Comparison of ENCODE assay signal across 1 cellular context in the genomic region with DNA sequence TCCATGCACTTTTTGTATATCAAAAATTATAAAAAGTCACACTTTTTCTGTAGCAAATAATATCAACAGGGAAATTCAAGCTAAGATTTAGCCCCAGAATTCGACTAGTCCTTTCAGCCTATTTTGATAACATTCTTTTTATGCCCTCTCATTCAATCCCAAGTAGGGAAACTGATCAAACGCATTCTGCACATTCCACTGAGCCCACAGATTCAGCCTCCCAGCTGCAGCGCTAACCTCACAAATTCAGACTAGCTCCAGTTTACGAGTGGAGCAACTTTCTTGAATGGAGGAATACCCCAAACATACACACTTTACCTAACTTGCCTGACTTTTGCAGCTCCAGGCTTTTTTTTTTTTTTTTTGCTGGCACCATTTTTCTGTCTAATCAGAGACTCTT.
TF ChIP-seq lines count a peak whose summit lies in the region.

No MANE protein-coding gene starts in this region.

TF ChIP-seq in GM23338, 12 proteins besides CTCF, POLR2A, EP300 and RAD21 (continued from another document):
- TF ChIP-seq, protein P1, sequence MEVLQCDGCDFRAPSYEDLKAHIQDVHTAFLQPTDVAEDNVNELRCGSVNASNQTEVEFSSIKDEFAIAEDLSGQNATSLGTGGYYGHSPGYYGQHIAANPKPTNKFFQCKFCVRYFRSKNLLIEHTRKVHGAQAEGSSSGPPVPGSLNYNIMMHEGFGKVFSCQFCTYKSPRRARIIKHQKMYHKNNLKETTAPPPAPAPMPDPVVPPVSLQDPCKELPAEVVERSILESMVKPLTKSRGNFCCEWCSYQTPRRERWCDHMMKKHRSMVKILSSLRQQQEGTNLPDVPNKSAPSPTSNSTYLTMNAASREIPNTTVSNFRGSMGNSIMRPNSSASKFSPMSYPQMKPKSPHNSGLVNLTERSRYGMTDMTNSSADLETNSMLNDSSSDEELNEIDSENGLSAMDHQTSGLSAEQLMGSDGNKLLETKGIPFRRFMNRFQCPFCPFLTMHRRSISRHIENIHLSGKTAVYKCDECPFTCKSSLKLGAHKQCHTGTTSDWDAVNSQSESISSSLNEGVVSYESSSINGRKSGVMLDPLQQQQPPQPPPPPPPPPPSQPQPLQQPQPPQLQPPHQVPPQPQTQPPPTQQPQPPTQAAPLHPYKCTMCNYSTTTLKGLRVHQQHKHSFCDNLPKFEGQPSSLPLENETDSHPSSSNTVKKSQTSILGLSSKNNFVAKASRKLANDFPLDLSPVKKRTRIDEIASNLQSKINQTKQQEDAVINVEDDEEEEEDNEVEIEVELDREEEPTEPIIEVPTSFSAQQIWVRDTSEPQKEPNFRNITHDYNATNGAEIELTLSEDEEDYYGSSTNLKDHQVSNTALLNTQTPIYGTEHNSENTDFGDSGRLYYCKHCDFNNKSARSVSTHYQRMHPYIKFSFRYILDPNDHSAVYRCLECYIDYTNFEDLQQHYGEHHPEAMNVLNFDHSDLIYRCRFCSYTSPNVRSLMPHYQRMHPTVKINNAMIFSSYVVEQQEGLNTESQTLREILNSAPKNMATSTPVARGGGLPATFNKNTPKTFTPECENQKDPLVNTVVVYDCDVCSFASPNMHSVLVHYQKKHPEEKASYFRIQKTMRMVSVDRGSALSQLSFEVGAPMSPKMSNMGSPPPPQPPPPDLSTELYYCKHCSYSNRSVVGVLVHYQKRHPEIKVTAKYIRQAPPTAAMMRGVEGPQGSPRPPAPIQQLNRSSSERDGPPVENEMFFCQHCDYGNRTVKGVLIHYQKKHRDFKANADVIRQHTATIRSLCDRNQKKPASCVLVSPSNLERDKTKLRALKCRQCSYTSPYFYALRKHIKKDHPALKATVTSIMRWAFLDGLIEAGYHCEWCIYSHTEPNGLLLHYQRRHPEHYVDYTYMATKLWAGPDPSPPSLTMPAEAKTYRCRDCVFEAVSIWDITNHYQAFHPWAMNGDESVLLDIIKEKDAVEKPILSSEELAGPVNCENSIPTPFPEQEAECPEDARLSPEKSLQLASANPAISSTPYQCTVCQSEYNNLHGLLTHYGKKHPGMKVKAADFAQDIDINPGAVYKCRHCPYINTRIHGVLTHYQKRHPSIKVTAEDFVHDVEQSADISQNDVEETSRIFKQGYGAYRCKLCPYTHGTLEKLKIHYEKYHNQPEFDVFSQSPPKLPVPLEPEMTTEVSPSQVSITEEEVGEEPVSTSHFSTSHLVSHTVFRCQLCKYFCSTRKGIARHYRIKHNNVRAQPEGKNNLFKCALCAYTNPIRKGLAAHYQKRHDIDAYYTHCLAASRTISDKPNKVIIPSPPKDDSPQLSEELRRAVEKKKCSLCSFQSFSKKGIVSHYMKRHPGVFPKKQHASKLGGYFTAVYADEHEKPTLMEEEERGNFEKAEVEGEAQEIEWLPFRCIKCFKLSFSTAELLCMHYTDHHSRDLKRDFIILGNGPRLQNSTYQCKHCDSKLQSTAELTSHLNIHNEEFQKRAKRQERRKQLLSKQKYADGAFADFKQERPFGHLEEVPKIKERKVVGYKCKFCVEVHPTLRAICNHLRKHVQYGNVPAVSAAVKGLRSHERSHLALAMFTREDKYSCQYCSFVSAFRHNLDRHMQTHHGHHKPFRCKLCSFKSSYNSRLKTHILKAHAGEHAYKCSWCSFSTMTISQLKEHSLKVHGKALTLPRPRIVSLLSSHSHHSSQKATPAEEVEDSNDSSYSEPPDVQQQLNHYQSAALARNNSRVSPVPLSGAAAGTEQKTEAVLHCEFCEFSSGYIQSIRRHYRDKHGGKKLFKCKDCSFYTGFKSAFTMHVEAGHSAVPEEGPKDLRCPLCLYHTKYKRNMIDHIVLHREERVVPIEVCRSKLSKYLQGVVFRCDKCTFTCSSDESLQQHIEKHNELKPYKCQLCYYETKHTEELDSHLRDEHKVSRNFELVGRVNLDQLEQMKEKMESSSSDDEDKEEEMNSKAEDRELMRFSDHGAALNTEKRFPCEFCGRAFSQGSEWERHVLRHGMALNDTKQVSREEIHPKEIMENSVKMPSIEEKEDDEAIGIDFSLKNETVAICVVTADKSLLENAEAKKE (CRISPR knock-in tag; IDR thresholded peaks at IDR 0.05): no peak
- TF ChIP-seq NANOG (IDR thresholded peaks at IDR 0.05; ENCODE audit: borderline replicate concordance) (no peak), ZNF114 (CRISPR knock-in tag; IDR thresholded peaks at IDR 0.05) (no peak), STAT1 (IDR thresholded peaks at IDR 0.05; ENCODE audit: unreplicated experiment) (no peak), JUNB (IDR thresholded peaks at IDR 0.05; ENCODE audit: unreplicated experiment) (no peak), POLR2AphosphoS5 (IDR thresholded peaks at IDR 0.05; ENCODE audit: low read depth) (no peak), EZH2 (IDR thresholded peaks at IDR 0.05; ENCODE audit: low read depth, unreplicated experiment) (no peak), ZNF331 (CRISPR knock-in tag; IDR thresholded peaks at IDR 0.05; ENCODE audit: low read depth) (no peak)
- TF ChIP-seq, protein P2, sequence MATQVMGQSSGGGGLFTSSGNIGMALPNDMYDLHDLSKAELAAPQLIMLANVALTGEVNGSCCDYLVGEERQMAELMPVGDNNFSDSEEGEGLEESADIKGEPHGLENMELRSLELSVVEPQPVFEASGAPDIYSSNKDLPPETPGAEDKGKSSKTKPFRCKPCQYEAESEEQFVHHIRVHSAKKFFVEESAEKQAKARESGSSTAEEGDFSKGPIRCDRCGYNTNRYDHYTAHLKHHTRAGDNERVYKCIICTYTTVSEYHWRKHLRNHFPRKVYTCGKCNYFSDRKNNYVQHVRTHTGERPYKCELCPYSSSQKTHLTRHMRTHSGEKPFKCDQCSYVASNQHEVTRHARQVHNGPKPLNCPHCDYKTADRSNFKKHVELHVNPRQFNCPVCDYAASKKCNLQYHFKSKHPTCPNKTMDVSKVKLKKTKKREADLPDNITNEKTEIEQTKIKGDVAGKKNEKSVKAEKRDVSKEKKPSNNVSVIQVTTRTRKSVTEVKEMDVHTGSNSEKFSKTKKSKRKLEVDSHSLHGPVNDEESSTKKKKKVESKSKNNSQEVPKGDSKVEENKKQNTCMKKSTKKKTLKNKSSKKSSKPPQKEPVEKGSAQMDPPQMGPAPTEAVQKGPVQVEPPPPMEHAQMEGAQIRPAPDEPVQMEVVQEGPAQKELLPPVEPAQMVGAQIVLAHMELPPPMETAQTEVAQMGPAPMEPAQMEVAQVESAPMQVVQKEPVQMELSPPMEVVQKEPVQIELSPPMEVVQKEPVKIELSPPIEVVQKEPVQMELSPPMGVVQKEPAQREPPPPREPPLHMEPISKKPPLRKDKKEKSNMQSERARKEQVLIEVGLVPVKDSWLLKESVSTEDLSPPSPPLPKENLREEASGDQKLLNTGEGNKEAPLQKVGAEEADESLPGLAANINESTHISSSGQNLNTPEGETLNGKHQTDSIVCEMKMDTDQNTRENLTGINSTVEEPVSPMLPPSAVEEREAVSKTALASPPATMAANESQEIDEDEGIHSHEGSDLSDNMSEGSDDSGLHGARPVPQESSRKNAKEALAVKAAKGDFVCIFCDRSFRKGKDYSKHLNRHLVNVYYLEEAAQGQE (IDR thresholded peaks at IDR 0.05; ENCODE audit: unreplicated experiment): no peak
